ENCODE assay signal across 14 cellular contexts in genomic region chr14:92987148-92987570, GRCh38.
DNase-seq lines count a peak whose midpoint lies in the region; TF ChIP-seq lines count a peak whose summit lies in the region.
"Had no signal": no experiment of that assay in that cellular context is flagged by ENCODE, and none has a peak within 500 bp of the region (broad histone marks: within the 10 kb centered on the region; RNA-seq: fewer than 3 reads in every experiment).

No MANE protein-coding gene starts in this region.

- H3K4me1 ChIP-seq in neuronal stem cell (ENCODE audit: control insufficient read depth in 2 of 2, insufficient read depth in 1 of 2, low read depth in 1 of 2, low read length in 2 of 2) (peaks cover 9 to 14% of the 10 kb centered on the region in 2 donors), thyroid gland (peaks cover 14 to 35% of the 10 kb centered on the region in 2 donors)

- H4K91ac ChIP-seq in neuronal stem cell (ENCODE audit: low read depth, low read length, poor library complexity), result no peak overlapping the region

- H2AK5ac ChIP-seq in neuronal stem cell (ENCODE audit: low read depth, low read length), result no peak overlapping the region

- DNase-seq in RWPE1 (ENCODE audit: low spot score) (no peak), coronary artery (ENCODE audit: low spot score) (no peak), neuronal stem cell (ENCODE audit: low spot score) (no peak), thyroid gland (no peak), cerebellum (ENCODE audit: low spot score) (no peak)
- no peak for DNase-seq in stimulated activated CD4-positive, alpha-beta T cell treated with anti-CD3 and anti-CD28 coated beads, Interleukin-2, amount 100 ng/mL, for 48 hours
- DNase-seq in stimulated activated CD4-positive, alpha-beta T cell treated with anti-CD3 and anti-CD28 coated beads, Interleukin-2, amount 100 ng/mL, for 24 hours, result no peak
- DNase-seq: activated CD4-positive, alpha-beta T cell treated with anti-CD3 and anti-CD28 coated beads for 1 hour; EL; MG63; midbrain; NCI-H1436; PC-3; stimulated activated naive CD4-positive, alpha-beta T cell treated with Interleukin-2 at 50 U/mL for 16 hours had no signal

- H3K79me1 ChIP-seq in neuronal stem cell (ENCODE audit: low read depth, low read length), result no peaks in the 10 kb centered on the region

- H3K9ac ChIP-seq in neuronal stem cell (ENCODE audit: low read depth, low read length, poor library complexity), result no peak overlapping the region

- POLR2A ChIA-PET in RWPE1 (lab: Yijun Ruan, JAX; ENCODE audit: low non-redundant PET), result no interaction called here

- H2BK120ac ChIP-seq in neuronal stem cell (ENCODE audit: low read depth, low read length), result no peak overlapping the region

- CTCF ChIA-PET in RWPE1 (lab: Yijun Ruan, JAX), result interaction anchor here (1.1 kb wide), 1 partner anchor 13 kb away, joined by 4 read pairs; no protein-coding TSS in a partner anchor

- TF ChIP-seq CTCF in RWPE1 (conservative IDR thresholded peaks at IDR 0.05; ENCODE audit: low read depth) (no peak), coronary artery (IDR thresholded peaks at IDR 0.05) (no peak), thyroid gland (IDR thresholded peaks at IDR 0.05) (no peak)

- H2BK5ac ChIP-seq in neuronal stem cell (ENCODE audit: low read length), result no peak overlapping the region

- H3K4me2 ChIP-seq in neuronal stem cell (ENCODE audit: insufficient read depth, low read length, poor library complexity, severe bottlenecking), result no peak overlapping the region

- H2BK12ac ChIP-seq in neuronal stem cell (ENCODE audit: low read length), result no peak overlapping the region

- H3K9me3 ChIP-seq in neuronal stem cell (replicated peaks in 1 of 2; ENCODE audit: control insufficient read depth in 2 of 2, insufficient read depth in 1 of 2, low read depth in 1 of 2, low read length in 2 of 2) (peaks cover 2 to 7% of the 10 kb centered on the region in 2 donors), thyroid gland (no peaks in the 10 kb centered on the region)
- H3K9me3 ChIP-seq: MG63 had no signal

- H3K27ac ChIP-seq in RWPE1, result peak overlapping the region; percentile 55
- H3K27ac ChIP-seq in coronary artery, result peak overlapping the region; percentile 71 to 86
- H3K27ac ChIP-seq in neuronal stem cell (replicated peaks; ENCODE audit: low read length), result no peak overlapping the region
- peak overlapping the region in 2 of 3 donors; percentile 15 to 77 for H3K27ac ChIP-seq in thyroid gland

- peaks cover 0 to 3% of the 10 kb centered on the region in 2 donors for H3K36me3 ChIP-seq in neuronal stem cell (replicated peaks in 1 of 2; ENCODE audit: control insufficient read depth in 2 of 2, insufficient read depth in 2 of 2, low read length in 2 of 2)
- H3K36me3 ChIP-seq in thyroid gland, result no peaks in the 10 kb centered on the region
- H3K36me3 ChIP-seq: MG63 had no signal

- no peak overlapping the region for H4K8ac ChIP-seq in neuronal stem cell (ENCODE audit: low read depth, low read length)

- WGBS in neuronal stem cell (ENCODE audit: extremely low coverage in 2 of 2, insufficient read length in 2 of 2, insufficient replicate concordance in 1 of 2), 2 donors, result no CpG with 5 or more reads among the region's 5 CpGs
- WGBS in thyroid gland, 2 donors, result 84 to 100% methylated on average over 3 to 4 of the region's 5 CpGs

- H3K4me3 ChIP-seq in coronary artery (no peak overlapping the region), neuronal stem cell (ENCODE audit: low read length in 2 of 2) (no peak overlapping the region), thyroid gland (replicated peaks in 1 of 3) (no peak overlapping the region)
- H3K4me3 ChIP-seq: MG63 had no signal

- no peaks in the 10 kb centered on the region for H3K27me3 ChIP-seq in neuronal stem cell (ENCODE audit: control insufficient read depth in 3 of 3, insufficient read depth in 3 of 3, low read depth in 1 of 3, low read length in 3 of 3)
- H3K27me3 ChIP-seq in thyroid gland, result no peaks in the 10 kb centered on the region
- H3K27me3 ChIP-seq: MG63 had no signal

- H3K4ac ChIP-seq in neuronal stem cell (ENCODE audit: low read length), result no peak overlapping the region

- intact Hi-C loops in thyroid gland (cut with DNase I), result no loop called here

- H2BK15ac ChIP-seq in neuronal stem cell (ENCODE audit: low read length), result no peak overlapping the region

- peak overlapping the region; percentile 28 for H3K23ac ChIP-seq in neuronal stem cell (ENCODE audit: low read depth, low read length, poor library complexity)

- peak overlapping the region; percentile 54 for H3K18ac ChIP-seq in neuronal stem cell (ENCODE audit: low read length)

- no peak overlapping the region for H3K14ac ChIP-seq in neuronal stem cell (ENCODE audit: low read length)

- no peak overlapping the region for H2AFZ ChIP-seq in neuronal stem cell (ENCODE audit: low read length)

- no peak for TF ChIP-seq POLR2A in thyroid gland (IDR thresholded peaks at IDR 0.05)
